ENCODE assay signal across 19 cellular contexts in genomic region chr15:47186071-47186470, GRCh38.
"Had no signal": no experiment of that assay in that cellular context is flagged by ENCODE, and none has a peak within 500 bp of the region (broad histone marks: within the 10 kb centered on the region; RNA-seq: fewer than 3 reads in every experiment).

No MANE protein-coding gene starts in this region.

- H3K27ac ChIP-seq: cardiac muscle cell, esophagus squamous epithelium, neural progenitor cell, tibial artery had no signal

- H3K36me3 ChIP-seq: cardiac muscle cell, esophagus squamous epithelium, neural progenitor cell, tibial artery had no signal

- H3K9me3 ChIP-seq: esophagus squamous epithelium, tibial artery had no signal

- ATAC-seq: activated CD4-positive, alpha-beta T cell treated with anti-CD3 and anti-CD28 coated beads for 36 hours; activated T-helper 17 cell treated with anti-CD3 and anti-CD28 coated beads, Interleukin-2, amount 50 U/mL, for 72 hours; left ventricle myocardium superior; right cardiac atrium; WTC11 had no signal

- DNase-seq: activated CD4-positive, alpha-beta memory T cell treated with anti-CD3 and anti-CD28 coated beads for 36 hours; activated CD4-positive, alpha-beta T cell treated with anti-CD3 and anti-CD28 coated beads for 36 hours; activated naive CD4-positive, alpha-beta T cell; activated naive CD8-positive, alpha-beta T cell treated with anti-CD3 and anti-CD28 coated beads for 36 hours; activated T-cell treated with anti-CD3 and anti-CD28 coated beads, Interleukin-2, amount 50 U/mL, for 1 hour; amniotic stem cell; effector CD8-positive, alpha-beta T cell; esophagus squamous epithelium; immature natural killer cell; kidney glomerular epithelial cell; left ventricle myocardium superior; right cardiac atrium; stimulated activated CD4-positive, alpha-beta T cell treated with anti-CD3 and anti-CD28 coated beads, Interleukin-2, amount 100 ng/mL, for 24 hours; stimulated activated naive CD4-positive, alpha-beta T cell treated with Interleukin-2 at 50 U/mL for 16 hours; tibial artery had no signal

- H3K4me3 ChIP-seq: esophagus squamous epithelium had no signal
